Comparison of ENCODE assay signal across 26 cellular contexts in genomic region chr18:79805926-79806487, GRCh38. TPM values are rescaled to one million over a fixed set of nuclear protein-coding genes. Genes with fewer than 3 reads are reported as not detected.
DNase-seq lines count a peak whose midpoint lies in the region; ATAC-seq and TF ChIP-seq lines count a peak whose summit lies in the region.
"Had no signal": no experiment of that assay in that cellular context is flagged by ENCODE, and none has a peak within 500 bp of the region (broad histone marks: within the 10 kb centered on the region; RNA-seq: fewer than 3 reads in every experiment).

No MANE protein-coding gene starts in this region.

- no peaks in the 10 kb centered on the region for H3K9me3 ChIP-seq in DND-41 (ENCODE audit: insufficient read depth, low read length, severe bottlenecking)
- H3K9me3 ChIP-seq in WERI-Rb-1 (ENCODE audit: severe bottlenecking) = peaks cover 3% of the 10 kb centered on the region
- no peaks in the 10 kb centered on the region for H3K9me3 ChIP-seq in PC-3 (ENCODE audit: low read length)
- H3K9me3 ChIP-seq: MG63 had no signal

- H3K4me2 ChIP-seq in DND-41 (ENCODE audit: insufficient read depth, low read length) (no peak overlapping the region), mesendoderm (ENCODE audit: low read length) (no peak overlapping the region), PC-3 (ENCODE audit: low read length) (no peak overlapping the region)

- ATAC-seq in DND-41 (ENCODE audit: insufficient read depth, low read depth) (no peak; the same call in 2 of the 3 replicates), PC-3 (no peak), HG02852 (IDR thresholded peaks at IDR 0.05; ENCODE audit: unreplicated experiment) (no peak)
- ATAC-seq in stimulated activated naive CD8-positive, alpha-beta T cell treated with anti-CD3 and anti-CD28 coated beads, Interleukin-15, Interleukin-2, amounts not matched to agents 100 U/mL and 50 U/mL, for 24 hours = peak; percentile 19

- H3K4me1 ChIP-seq in DND-41 (ENCODE audit: insufficient read depth, low read length) = peaks cover 27% of the 10 kb centered on the region
- no peaks in the 10 kb centered on the region for H3K4me1 ChIP-seq in mesendoderm (ENCODE audit: control insufficient read depth, low read depth, low read length)
- H3K4me1 ChIP-seq in PC-3 (ENCODE audit: insufficient read depth, low read length) = no peaks in the 10 kb centered on the region

- no peak overlapping the region for H3K56ac ChIP-seq in mesendoderm (ENCODE audit: low read length)

- H3K4ac ChIP-seq in mesendoderm (ENCODE audit: low read depth, low read length) = no peak overlapping the region

- H3K9ac ChIP-seq in DND-41 (ENCODE audit: low read depth, low read length) (no peak overlapping the region), mesendoderm (ENCODE audit: low read length) (no peak overlapping the region), PC-3 (ENCODE audit: low read length) (no peak overlapping the region)

- intact Hi-C loops in PC-3 (cut with micrococcal nuclease) = no loop called here

- BruUV-seq in PC-3 (replicated peaks; lab: Mats Ljungman, UMichigan) = no TSS peak

- H4K5ac ChIP-seq in mesendoderm (ENCODE audit: low read length) = no peak overlapping the region

- no peak overlapping the region for H3K18ac ChIP-seq in mesendoderm (ENCODE audit: low read length)

- H2BK5ac ChIP-seq in mesendoderm (ENCODE audit: low read length) = no peak overlapping the region

- H4K8ac ChIP-seq in mesendoderm (ENCODE audit: low read depth, low read length) = no peak overlapping the region

- H3F3A ChIP-seq in PC-3 (ENCODE audit: low read length, unreplicated experiment) = no peaks in the 10 kb centered on the region

- no peak overlapping the region for H2BK120ac ChIP-seq in mesendoderm (ENCODE audit: low read depth, low read length)

- no peaks in the 10 kb centered on the region for H3K36me3 ChIP-seq in DND-41 (ENCODE audit: insufficient read depth, low read length)
- H3K36me3 ChIP-seq in WERI-Rb-1 = no peaks in the 10 kb centered on the region; the same call in 1 of the 2 replicates
- no peaks in the 10 kb centered on the region for H3K36me3 ChIP-seq in mesendoderm (ENCODE audit: control insufficient read depth, insufficient read depth, low read length)
- H3K36me3 ChIP-seq in PC-3 (ENCODE audit: low read depth, low read length) = no peaks in the 10 kb centered on the region
- H3K36me3 ChIP-seq: MG63 had no signal

- no peak for TF ChIP-seq CTCF in DND-41 (IDR thresholded peaks at IDR 0.05; ENCODE audit: borderline replicate concordance, extremely low read depth, low read length, poor library complexity, severe bottlenecking)
- TF ChIP-seq CTCF in WERI-Rb-1 (IDR thresholded peaks at IDR 0.05; ENCODE audit: low read depth, low read length) = no peak
- no peak for TF ChIP-seq CTCF in PC-3 (conservative IDR thresholded peaks at IDR 0.05; ENCODE audit: low read depth, low read length)

- CTCF ChIA-PET in PC-3 (lab: Charles Lee) = no interaction called here

- H3K27me3 ChIP-seq in DND-41 (ENCODE audit: insufficient read depth, low read length, poor library complexity) (no peaks in the 10 kb centered on the region), WERI-Rb-1 (ENCODE audit: insufficient read depth, low read depth, severe bottlenecking) (no peaks in the 10 kb centered on the region), mesendoderm (ENCODE audit: insufficient read depth, low read length, poor library complexity) (no peaks in the 10 kb centered on the region), PC-3 (ENCODE audit: low read length) (no peaks in the 10 kb centered on the region)
- H3K27me3 ChIP-seq: MG63 had no signal

- no peak overlapping the region for H2BK15ac ChIP-seq in mesendoderm (replicated peaks; ENCODE audit: low read depth)

- POLR2A ChIA-PET in PC-3 (lab: Charles Lee; ENCODE audit: unreplicated experiment) = no interaction called here

- H3K4me3 ChIP-seq in DND-41 (ENCODE audit: low read depth in 1 of 2, low read length in 2 of 2) (no peak overlapping the region), WERI-Rb-1 (ENCODE audit: low read depth, low read length) (no peak overlapping the region), mesendoderm (ENCODE audit: low read length) (no peak overlapping the region), PC-3 (ENCODE audit: low read length) (no peak overlapping the region)
- H3K4me3 ChIP-seq: MG63, SK-N-MC had no signal

- H2AFZ ChIP-seq in DND-41 (ENCODE audit: low read depth, low read length) (no peak overlapping the region), PC-3 (ENCODE audit: low read length) (no peak overlapping the region)

- no CpG with 5 or more reads among the region's 16 CpGs for WGBS in mesendoderm (ENCODE audit: extremely low coverage, insufficient coverage, low lambda C conversion rate)

- H3K27ac ChIP-seq in DND-41 (ENCODE audit: low read length) (peak overlapping the region; percentile 70), WERI-Rb-1 (no peak overlapping the region), mesendoderm (ENCODE audit: low read depth, low read length) (no peak overlapping the region), PC-3 (ENCODE audit: low read length) (no peak overlapping the region)
- H3K27ac ChIP-seq: HL-60, SK-N-MC had no signal

- no peak overlapping the region for H2AK5ac ChIP-seq in mesendoderm (ENCODE audit: low read length)

- H3K23ac ChIP-seq in mesendoderm (ENCODE audit: low read length) = peak overlapping the region; percentile 45

- no peaks in the 10 kb centered on the region for H3K79me1 ChIP-seq in mesendoderm (ENCODE audit: low read length)

- no peaks in the 10 kb centered on the region for H4K20me1 ChIP-seq in DND-41 (ENCODE audit: insufficient read depth, low read length)
- no peaks in the 10 kb centered on the region for H4K20me1 ChIP-seq in PC-3 (ENCODE audit: low read length)

- DNase-seq in DND-41 (no peak), WERI-Rb-1 (peak; percentile 43), mesendoderm (no peak), PC-3 (no peak), NCI-H345 (lab: John Stamatoyannopoulos, UW) (no peak), iPS-NIHi7 (ENCODE audit: extremely low spot score) (no peak)
- no peak for DNase-seq in stimulated activated naive CD8-positive, alpha-beta T cell treated with anti-CD3 and anti-CD28 coated beads, Interleukin-15, Interleukin-2, amounts not matched to agents 100 U/mL and 50 U/mL, for 24 hours
- DNase-seq: ACHN, COR-L47, GF-D8, H9, Kasumi-1, MG63, NCI-H1048, NCI-H1436 treated with DMSO at 0.1 percent for 48 hours, NCI-H2081, NCI-H510A, NCI-H774, OCI-M1, SHP77 had no signal

- no peaks in the 10 kb centered on the region for H3K9me2 ChIP-seq in PC-3 (replicated peaks; ENCODE audit: low read length)

- H3K79me2 ChIP-seq in DND-41 (ENCODE audit: insufficient read depth, low read length) (no peaks in the 10 kb centered on the region), mesendoderm (ENCODE audit: control insufficient read depth, insufficient read depth, low read length) (no peaks in the 10 kb centered on the region), PC-3 (ENCODE audit: low read length) (no peaks in the 10 kb centered on the region)

RNA-seq across cellular contexts. Expression of gene KCNG2, which starts 8.3 kb away (rescaled TPM):
- polyA plus RNA-seq in mesendoderm (2013, experiment 1 of 2) = 0.04 TPM
- polyA plus RNA-seq in mesendoderm (2013, experiment 2 of 2) = not detected
- total RNA-seq in PC-3 (2014; rRNA removed) = not detected in 2 replicates
- total RNA-seq: HT1080, RPMI7951 had no signal
- polyA plus RNA-seq: IgD-negative memory B cell had no signal
